ENCODE assay signal across 20 cellular contexts in genomic region chr10:123807444-123808035, GRCh38.
DNase-seq lines count a peak whose midpoint lies in the region; ATAC-seq and TF ChIP-seq lines count a peak whose summit lies in the region.
"Had no signal": no experiment of that assay in that cellular context is flagged by ENCODE, and none has a peak within 500 bp of the region (broad histone marks: within the 10 kb centered on the region; RNA-seq: fewer than 3 reads in every experiment).

No MANE protein-coding gene starts in this region.

- no peak for TF ChIP-seq CTCF in sigmoid colon (IDR thresholded peaks at IDR 0.05)

- no peak for TF ChIP-seq POLR2A in sigmoid colon (IDR thresholded peaks at IDR 0.05)

- no peaks in the 10 kb centered on the region for H3K9me2 ChIP-seq in GM23248 (ENCODE audit: insufficient read depth)

- intact Hi-C loops in sigmoid colon (cut with DNase I): loop anchor here (2.0 kb wide), 1 partner anchor 15 kb away; no protein-coding TSS in a partner anchor

- H3K36me3 ChIP-seq in GM23248 (ENCODE audit: low read depth): no peaks in the 10 kb centered on the region
- no peaks in the 10 kb centered on the region for H3K36me3 ChIP-seq in sigmoid colon
- H3K36me3 ChIP-seq: gastrocnemius medialis, left lung had no signal

- WGBS in GM23248 (ENCODE audit: low coverage in 1 of 2, low lambda C conversion rate in 2 of 2, missing lambda C conversion rate in 2 of 2), 2 experiments: 64 to 65% methylated on average over 5 of the region's 5 CpGs
- 25 to 30% methylated on average over 5 of the region's 5 CpGs for WGBS in sigmoid colon, 2 donors

- no peaks in the 10 kb centered on the region for H3K9me3 ChIP-seq in GM23248 (ENCODE audit: low read depth)
- no peaks in the 10 kb centered on the region for H3K9me3 ChIP-seq in sigmoid colon
- H3K9me3 ChIP-seq: gastrocnemius medialis, left lung had no signal

- H3K27me3 ChIP-seq in GM23248 (replicated peaks; ENCODE audit: insufficient read depth): no peaks in the 10 kb centered on the region
- H3K27me3 ChIP-seq in sigmoid colon: no peaks in the 10 kb centered on the region
- H3K27me3 ChIP-seq: gastrocnemius medialis had no signal

- peaks cover 15% of the 10 kb centered on the region for H3F3A ChIP-seq in GM23248 (ENCODE audit: insufficient read depth)

- H4K20me1 ChIP-seq in GM23248 (ENCODE audit: insufficient read depth): no peaks in the 10 kb centered on the region

- ATAC-seq in HG02798 (IDR thresholded peaks at IDR 0.05; ENCODE audit: poor library complexity, unreplicated experiment) (no peak), GM18870 (IDR thresholded peaks at IDR 0.05; ENCODE audit: unreplicated experiment) (no peak)
- ATAC-seq: activated CD4-positive, alpha-beta T cell treated with anti-CD3 and anti-CD28 coated beads for 36 hours; activated naive CD4-positive, alpha-beta T cell treated with anti-CD3 and anti-CD28 coated beads, Interleukin-2, amount 50 U/mL, for 72 hours; gastrocnemius medialis; left lung had no signal

- TF ChIP-seq EP300 in sigmoid colon (IDR thresholded peaks at IDR 0.05): no peak

- H3K27ac ChIP-seq in GM23248 (peak overlapping the region; percentile 95), sigmoid colon (peak overlapping the region; percentile 37 to 81 (median 71))
- H3K27ac ChIP-seq: C4-2B, gastrocnemius medialis, left lung had no signal

- in situ Hi-C loops in GM23248 (cut with MboI): no loop called here

- H3K9ac ChIP-seq in GM23248: no peak overlapping the region

- no peaks in the 10 kb centered on the region for H3K79me2 ChIP-seq in GM23248 (ENCODE audit: insufficient read depth)

- H3K4me2 ChIP-seq in GM23248 (ENCODE audit: unreplicated experiment): no peak overlapping the region

- H2AFZ ChIP-seq in GM23248: peak overlapping the region; percentile 62

- H3K4me3 ChIP-seq in GM23248 (no peak overlapping the region), sigmoid colon (no peak overlapping the region)
- H3K4me3 ChIP-seq: gastrocnemius medialis, left lung had no signal

- DNase-seq in GM23248 (peak; percentile 23), ecto neural progenitor cell (ENCODE audit: low spot score) (peak; percentile 8), islet precursor cell (peak; percentile 50), sigmoid colon (no peak), hippocampal formation (lab: John Stamatoyannopoulos, UW) (no peak)
- DNase-seq in activated CD8-positive, alpha-beta memory T cell treated with anti-CD3 and anti-CD28 coated beads, Interleukin-2, amount 50 U/mL, for 48 hours: no peak
- DNase-seq: activated CD4-positive, alpha-beta T cell treated with anti-CD3 and anti-CD28 coated beads for 36 hours; gastrocnemius medialis; GF-D8; GOT3; left lung; NCI-H1436 treated with DMSO at 0.1 percent for 48 hours; NCI-H2171 treated with DMSO at 0.1 percent for 48 hours; NCI-H748 treated with DMSO at 0.1 percent for 48 hours; Right ventricle myocardium superior; stimulated activated CD4-positive, alpha-beta T cell treated with anti-CD3 and anti-CD28 coated beads, Interleukin-12 subunit alpha, Interleukin-12 subunit beta, amount 100 ng/mL, for 4 hours had no signal

- H3K4me1 ChIP-seq in GM23248 (ENCODE audit: insufficient read depth) (peaks cover 39% of the 10 kb centered on the region), sigmoid colon (peaks cover 0 to 46% (median 26%) of the 10 kb centered on the region in 4 donors)
- H3K4me1 ChIP-seq: gastrocnemius medialis, left lung had no signal

Comparison
In these comparisons a context has a peak if more than half of its experiments do, and no peak if none do; other contexts are left out.
1. DNase-seq: peak in GM23248 (single experiment), ecto neural progenitor cell (single experiment) and islet precursor cell (single experiment); none in sigmoid colon (single experiment), hippocampal formation (0 of 2) and activated CD8-positive, alpha-beta memory T cell treated with anti-CD3 and anti-CD28 coated beads, Interleukin-2, amount 50 U/mL, for 48 hours (single experiment).